8 cellular contexts compared by ENCODE assay signal in the genomic region with DNA sequence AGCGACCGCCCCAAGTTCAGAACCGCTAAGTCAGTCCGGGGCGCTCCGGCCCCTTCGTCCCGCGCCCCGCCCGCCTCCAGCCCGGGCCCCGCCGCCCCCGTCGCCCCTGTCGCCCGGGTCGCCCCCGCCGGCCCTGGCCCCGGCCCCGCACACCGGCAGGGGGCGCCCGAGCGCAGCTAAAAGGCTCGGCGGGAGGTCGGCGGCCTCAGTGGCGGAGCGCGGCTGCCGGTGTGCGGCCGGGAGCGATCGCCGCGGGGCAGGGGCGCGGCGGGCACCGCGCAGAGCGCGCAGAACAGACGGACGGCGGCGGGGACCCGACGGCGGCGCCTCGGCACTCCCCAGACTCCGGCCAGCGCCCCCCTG. TPM values are rescaled to one million over a fixed set of nuclear protein-coding genes. Genes with fewer than 3 reads are reported as not detected.
DNase-seq lines count a peak whose midpoint lies in the region; FAIRE-seq and TF ChIP-seq lines count a peak whose summit lies in the region.

A gene (plus strand): TSS at position 208 of the 363 bp plus-strand sequence. CDS start 197 bp downstream, outside the sequence.

- H3K4me3 ChIP-seq in astrocyte (ENCODE audit: insufficient read depth, low read depth, low read length): peak within 1 kb of the TSS; percentile 54

- peak within 1 kb of the TSS; percentile 74 for H2AFZ ChIP-seq in astrocyte (ENCODE audit: low read depth, low read length)

- TF ChIP-seq CTCF in astrocyte (IDR thresholded peaks at IDR 0.05; ENCODE audit: insufficient read depth, low read depth, low read length): no peak

- no peak within 1 kb of the TSS for H3K27ac ChIP-seq in astrocyte (ENCODE audit: low read depth, low read length)

- peaks cover 2% of the 10 kb centered on the region for H3K36me3 Mint-ChIP-seq in astrocyte (ENCODE audit: low read depth, unreplicated experiment)

- H3K9ac ChIP-seq in astrocyte (ENCODE audit: low read length): peak within 1 kb of the TSS; percentile 71

- no peaks in the 10 kb centered on the region for H3K79me2 ChIP-seq in astrocyte (ENCODE audit: insufficient read depth, low read length)

- peak within 1 kb of the TSS; percentile 86 for H3K4me2 ChIP-seq in astrocyte (ENCODE audit: low read length)

- H3K4me1 Mint-ChIP-seq in astrocyte (ENCODE audit: low read depth, unreplicated experiment): peaks cover 25% of the 10 kb centered on the region

- FAIRE-seq in astrocyte (lab: Jason Lieb, UNC): no peak

- DNase-seq in AG08395 (ENCODE audit: low spot score) (peak; percentile 66), GM19238 (ENCODE audit: insufficient read length, low spot score) (peak; percentile 46), NCI-H69 (lab: John Stamatoyannopoulos, UW) (peak; percentile 42), astrocyte (ENCODE audit: low read depth) (no peak), iPS-NIHi11 (ENCODE audit: low spot score) (peak; percentile 92), OCI-M2 (lab: John Stamatoyannopoulos, UW; ENCODE audit: unreplicated experiment) (no peak), ureter (ENCODE audit: low spot score) (no peak)
- DNase-seq in stimulated activated CD4-positive, alpha-beta T cell treated with anti-CD3 and anti-CD28 coated beads, Interleukin-4, amount 100 ng/mL, for 24 hours: peak; percentile 56

- H3K9me3 Mint-ChIP-seq in astrocyte (ENCODE audit: unreplicated experiment): peaks cover 5% of the 10 kb centered on the region

- H3K9me3 ChIP-seq in astrocyte (ENCODE audit: insufficient read depth, low read depth, low read length): no peaks in the 10 kb centered on the region

- no peak within 1 kb of the TSS for H3K27ac Mint-ChIP-seq in astrocyte (ENCODE audit: unreplicated experiment)

- peak within 1 kb of the TSS; percentile 86 for H3K4me3 Mint-ChIP-seq in astrocyte (ENCODE audit: unreplicated experiment)

- H4K20me1 ChIP-seq in astrocyte (ENCODE audit: insufficient read depth, low read length): no peaks in the 10 kb centered on the region

- H3K36me3 ChIP-seq in astrocyte (ENCODE audit: insufficient read depth, low read length): no peaks in the 10 kb centered on the region

- peaks cover 52% of the 10 kb centered on the region for H3K27me3 Mint-ChIP-seq in astrocyte (ENCODE audit: low read depth, unreplicated experiment)

- peaks cover 21% of the 10 kb centered on the region for H3K4me1 ChIP-seq in astrocyte (ENCODE audit: insufficient read depth, low read length)

- H3K27me3 ChIP-seq in astrocyte (ENCODE audit: insufficient read depth, low read length): peaks cover 34% of the 10 kb centered on the region

RNA-seq across cellular contexts. Expression of the gene that starts here (rescaled TPM):
- total RNA-seq in astrocyte (6.3 and 8.6 TPM in 2 replicates), ureter (0.26 TPM)

Comparison
In these comparisons a context has a peak if more than half of its experiments do, and no peak if none do; other contexts are left out.
1. DNase-seq: peak in AG08395 (single experiment), GM19238 (single experiment), NCI-H69 (single experiment), iPS-NIHi11 (single experiment) and stimulated activated CD4-positive, alpha-beta T cell treated with anti-CD3 and anti-CD28 coated beads, Interleukin-4, amount 100 ng/mL, for 24 hours (single experiment); none in astrocyte (single experiment), OCI-M2 (single experiment) and ureter (single experiment).